ENCODE assay signal across 10 cellular contexts in genomic region chr3:100103558-100104441, GRCh38. TPM values are rescaled to one million over a fixed set of nuclear protein-coding genes. Genes with fewer than 3 reads are reported as not detected.
DNase-seq lines count a peak whose midpoint lies in the region; ATAC-seq and TF ChIP-seq lines count a peak whose summit lies in the region.
"Had no signal": no experiment of that assay in that cellular context is flagged by ENCODE, and none has a peak within 500 bp of the region (broad histone marks: within the 10 kb centered on the region; RNA-seq: fewer than 3 reads in every experiment).

No MANE protein-coding gene starts in this region.

- TF ChIP-seq CTCF in activated B cell treated with CpG ODN at 0.5 μM for 24 hours (IDR thresholded peaks at IDR 0.05) (no peak), psoas muscle (IDR thresholded peaks at IDR 0.05) (no peak), CD14-positive monocyte (IDR thresholded peaks at IDR 0.05) (no peak), glutamatergic neuron (IDR thresholded peaks at IDR 0.05; ENCODE audit: partially characterized antibody, unreplicated experiment) (no peak)

- H3K36me3 ChIP-seq in psoas muscle (ENCODE audit: insufficient read depth in 1 of 2, low read depth in 1 of 2), result no peaks in the 10 kb centered on the region

- no peaks in the 10 kb centered on the region for H3K27me3 ChIP-seq in psoas muscle (ENCODE audit: insufficient read depth in 3 of 3, low read length in 2 of 3)

- peak overlapping the region; percentile 90 for H3K27ac ChIP-seq in psoas muscle

- POLR2A ChIA-PET in activated B cell treated with CpG ODN at 0.5 μM for 24 hours (lab: Charles Lee), result interaction anchor here (0.6 to 1.3 kb wide), 2 partner anchors 13 to 57 kb away, joined by 4 to 7 read pairs; no protein-coding TSS in a partner anchor

- 35 to 56% (median 37%) methylated on average over 4 of the region's 4 CpGs for WGBS in psoas muscle, 3 donors

- H3K9me3 Mint-ChIP-seq in activated B cell treated with CpG ODN at 0.5 μM for 24 hours, result peaks cover 2% of the 10 kb centered on the region
- H3K9me3 Mint-ChIP-seq in CD14-positive monocyte, result no peaks in the 10 kb centered on the region
- H3K9me3 Mint-ChIP-seq in glutamatergic neuron (ENCODE audit: unreplicated experiment), result no peaks in the 10 kb centered on the region

- no peaks in the 10 kb centered on the region for H3K27me3 Mint-ChIP-seq in activated B cell treated with CpG ODN at 0.5 μM for 24 hours
- H3K27me3 Mint-ChIP-seq in CD14-positive monocyte (ENCODE audit: low read depth in 3 of 3), result peaks cover 0 to 2% (median 0%) of the 10 kb centered on the region in 3 donors
- no peaks in the 10 kb centered on the region for H3K27me3 Mint-ChIP-seq in glutamatergic neuron (ENCODE audit: unreplicated experiment)

- peak; percentile 71 for DNase-seq in ELR (ENCODE audit: low read depth)
- no peak for DNase-seq in activated B cell treated with CpG ODN at 0.5 μM for 24 hours
- DNase-seq in psoas muscle, result no peak
- no peak for DNase-seq in CD14-positive monocyte (ENCODE audit: low spot score)
- DNase-seq in glutamatergic neuron, result no peak
- no peak for DNase-seq in HT-29 (ENCODE audit: low spot score)
- DNase-seq: left cardiac atrium had no signal

- ATAC-seq in GM19467 (IDR thresholded peaks at IDR 0.05; ENCODE audit: unreplicated experiment) (peak; percentile 80), HG03460 (IDR thresholded peaks at IDR 0.05; ENCODE audit: unreplicated experiment) (peak; percentile 82), activated B cell treated with CpG ODN at 0.5 μM for 24 hours (ENCODE audit: low read depth) (peak; percentile 56), psoas muscle (peak in 2 of 4 donors; percentile 35 to 37)

- intact Hi-C loops in activated B cell treated with CpG ODN at 0.5 μM for 24 hours (cut with micrococcal nuclease), result loop anchor here (2.0 kb wide), 2 partner anchors 35 to 59 kb away; no protein-coding TSS in a partner anchor
- intact Hi-C loops in psoas muscle (cut with DNase I), result no loop called here
- intact Hi-C loops in CD14-positive monocyte (cut with micrococcal nuclease), result loop anchor here in 1 of 2 donors (2.0 kb wide), 1 partner anchor 13 kb away; no protein-coding TSS in a partner anchor

- peaks cover 81% of the 10 kb centered on the region for H3K4me1 ChIP-seq in psoas muscle

- H3K4me3 ChIP-seq in psoas muscle, result peak overlapping the region; percentile 71

- no peaks in the 10 kb centered on the region for H3K9me3 ChIP-seq in psoas muscle

- H3K36me3 Mint-ChIP-seq in activated B cell treated with CpG ODN at 0.5 μM for 24 hours (ENCODE audit: low read depth) (peaks cover 2% of the 10 kb centered on the region), CD14-positive monocyte (no peaks in the 10 kb centered on the region), glutamatergic neuron (ENCODE audit: unreplicated experiment) (no peaks in the 10 kb centered on the region)

- CTCF ChIA-PET in activated B cell treated with CpG ODN at 0.5 μM for 24 hours (lab: Charles Lee), result interaction anchor here (0.7 kb wide), 1 partner anchor 35 kb away, joined by 3 read pairs; no protein-coding TSS in a partner anchor

- H3K4me3 Mint-ChIP-seq in activated B cell treated with CpG ODN at 0.5 μM for 24 hours, result peak overlapping the region; percentile 26
- no peak overlapping the region for H3K4me3 Mint-ChIP-seq in CD14-positive monocyte
- no peak overlapping the region for H3K4me3 Mint-ChIP-seq in glutamatergic neuron (ENCODE audit: unreplicated experiment)

- H3K4me1 Mint-ChIP-seq in activated B cell treated with CpG ODN at 0.5 μM for 24 hours (peaks cover 49% of the 10 kb centered on the region), CD14-positive monocyte (peaks cover 13% of the 10 kb centered on the region), glutamatergic neuron (ENCODE audit: low read depth, unreplicated experiment) (no peaks in the 10 kb centered on the region)

- peak overlapping the region; percentile 57 for H3K27ac Mint-ChIP-seq in activated B cell treated with CpG ODN at 0.5 μM for 24 hours
- no peak overlapping the region for H3K27ac Mint-ChIP-seq in CD14-positive monocyte
- no peak overlapping the region for H3K27ac Mint-ChIP-seq in glutamatergic neuron (ENCODE audit: unreplicated experiment)

RNA-seq across cellular contexts. Expression of gene FILIP1L, which starts 10.5 kb away (rescaled TPM):
- total RNA-seq in activated B cell treated with CpG ODN at 0.5 μM for 24 hours (1.4 and 1.5 TPM in 2 replicates), psoas muscle (100 to 1,000 TPM in 3 of 4 donors, 10 to 100 TPM in 1; 78.5 to 274 (median 138) TPM), glutamatergic neuron (ENCODE audit: unreplicated experiment) (4.3 TPM)
- polyA plus RNA-seq in psoas muscle (10 to 100 TPM in 2 of 3 donors, 1 to 10 TPM in 1; 9.2 to 28.0 (median 15.5) TPM), CD14-positive monocyte (under 1 TPM; 0.25 to 0.40 TPM)
- 1.2 and 1.8 TPM in 2 replicates for total RNA-seq in HT-29 (2014; rRNA removed; shearing (Covaris generic))
- total RNA-seq: SK-MEL-5 had no signal

Comparison
In these comparisons a context has a peak if more than half of its experiments do, and no peak if none do; other contexts are left out.
1. RNA of gene FILIP1L, which starts 10.5 kb away (total RNA-seq): 78.5 to 274 TPM in psoas muscle; 4.3 TPM in glutamatergic neuron (single experiment), 1.2 to 1.8 TPM in HT-29 and 1.4 to 1.5 TPM in activated B cell treated with CpG ODN at 0.5 μM for 24 hours; every median in the first group is over 10 times any median in the second.